In the genomic region with DNA sequence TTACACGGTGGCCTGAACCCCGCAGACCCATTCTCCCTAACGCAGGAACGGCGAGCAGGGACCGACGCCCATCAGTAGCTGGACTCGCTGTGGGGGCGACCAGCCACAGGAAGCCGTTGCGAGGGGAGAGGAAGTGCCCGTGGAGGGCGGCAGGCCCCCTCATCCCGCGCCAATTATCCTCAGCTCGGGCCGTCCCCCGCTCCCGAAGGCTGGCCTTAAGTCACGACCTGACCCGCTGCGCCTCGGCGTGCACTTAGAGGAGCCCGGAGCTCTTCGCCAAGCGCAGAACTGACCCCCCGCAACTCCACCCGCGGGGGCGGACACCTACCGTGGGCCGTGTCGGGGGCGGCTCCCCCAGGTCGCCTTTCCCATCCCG, we compare ENCODE assay signal across 8 cellular contexts. TPM values are rescaled to one million over a fixed set of nuclear protein-coding genes. Genes with fewer than 3 reads are reported as not detected.
DNase-seq lines count a peak whose midpoint lies in the region; ATAC-seq, FAIRE-seq and TF ChIP-seq lines count a peak whose summit lies in the region.

No MANE protein-coding gene starts in this region.

- peak overlapping the region; percentile 93 for H3K4me3 Mint-ChIP-seq in activated T-cell treated with anti-CD3 and anti-CD28 coated beads, Interleukin-2, amount 50 U/mL, for 24 hours

- peaks cover 38% of the 10 kb centered on the region for H3K79me2 ChIP-seq in GM12878 (ENCODE audit: control insufficient read depth, insufficient read depth, low read length)

- no peaks in the 10 kb centered on the region for H3K27me3 Mint-ChIP-seq in activated T-cell treated with anti-CD3 and anti-CD28 coated beads, Interleukin-2, amount 50 U/mL, for 24 hours

- H2AFZ ChIP-seq in GM12878 (ENCODE audit: control insufficient read depth, low read depth, low read length) = peak overlapping the region; percentile 8

- TF ChIP-seq RAD21 in GM12878 (IDR thresholded peaks at IDR 0.05; ENCODE audit: insufficient read depth, low read depth, low read length) = no peak
- no peak for TF ChIP-seq RAD21 in liver (IDR thresholded peaks at IDR 0.05)

- FAIRE-seq in GM12878 (lab: Jason Lieb, UNC) = no peak
- FAIRE-seq in GM19239 (lab: Jason Lieb, UNC) = no peak

- in situ Hi-C loops in GM12878 (cut with MboI) = no loop called here
- in situ Hi-C loops in transverse colon (cut with MboI; ENCODE audit: low pct_ligation_motif_present in 1 of 4, low pct_unique_long_range_greater_than_20kb in 1 of 4, low sequenced_read_pairs in 3 of 4) = no loop called here

- RAD21 ChIA-PET in GM12878 (lab: Charles Lee; ENCODE audit: unreplicated experiment) = interaction anchor here (0.7 to 1.9 kb wide), 6 partner anchors 17 to 244 kb away, joined by 3 to 6 read pairs (median 4); a partner anchor contains a TSS

- POLR2A ChIA-PET in GM12878 (lab: Charles Lee) = interaction anchor here (0.5 to 4.0 kb wide), 8 partner anchors 16 to 132 kb away, joined by 3 to 32 read pairs (median 3); a partner anchor contains a TSS

- no peak for TF ChIP-seq EP300 in GM12878 (IDR thresholded peaks at IDR 0.05; ENCODE audit: borderline replicate concordance in 1 of 2, control insufficient read depth in 1 of 2, low read depth in 2 of 2, low read length in 2 of 2)
- no peak for TF ChIP-seq EP300 in transverse colon (IDR thresholded peaks at IDR 0.05; ENCODE audit: low read depth)

- H3K27ac ChIP-seq in GM12878 (ENCODE audit: control insufficient read depth, insufficient read depth) (peak overlapping the region; percentile 36; the same call in 1 of the 2 replicates), liver (ENCODE audit: low read depth in 1 of 2, low read length in 2 of 2) (peak overlapping the region; percentile 41 to 67), transverse colon (peak overlapping the region; percentile 79 to 94 (median 92))

- CTCF ChIA-PET in GM12878 (lab: Yijun Ruan, JAX) = interaction anchor here (0.8 to 1.5 kb wide), 6 partner anchors 8 to 151 kb away, joined by 3 to 5 read pairs (median 4); no protein-coding TSS in a partner anchor

- WGBS in GM12878 (ENCODE audit: insufficient coverage, insufficient replicate concordance, low lambda C conversion rate, missing lambda C conversion rate) = under 1% methylated on average over 31 of the region's 37 CpGs
- WGBS in liver = under 1% methylated on average over 37 of the region's 37 CpGs
- WGBS in transverse colon (ENCODE audit: low coverage in 1 of 2), 2 donors = 0% methylated on average over 36 of the region's 37 CpGs; no CpG with 5 or more reads in 1 of the 2 donors

- H3K4me3 ChIP-seq in GM12878 = peak overlapping the region; percentile 75
- peak overlapping the region; percentile 70 to 86 (median 71) for H3K4me3 ChIP-seq in liver (ENCODE audit: low read depth in 1 of 3, low read length in 3 of 3)
- peak overlapping the region; percentile 55 to 99 (median 98) for H3K4me3 ChIP-seq in transverse colon

- no peaks in the 10 kb centered on the region for H3K9me3 Mint-ChIP-seq in activated T-cell treated with anti-CD3 and anti-CD28 coated beads, Interleukin-2, amount 50 U/mL, for 24 hours

- peak overlapping the region; percentile 96 for H3K27ac Mint-ChIP-seq in activated T-cell treated with anti-CD3 and anti-CD28 coated beads, Interleukin-2, amount 50 U/mL, for 24 hours

- TF ChIP-seq POLR2A in GM12878 (IDR thresholded peaks at IDR 0.05; ENCODE audit: low read depth, low read length) = no peak
- TF ChIP-seq POLR2A in transverse colon (IDR thresholded peaks at IDR 0.05) = no peak

- DNase-seq in activated T-cell treated with anti-CD3 and anti-CD28 coated beads, Interleukin-2, amount 50 U/mL, for 24 hours = no peak
- DNase-seq in activated T-cell treated with anti-CD3 and anti-CD28 coated beads for 4 hours = no peak
- no peak for DNase-seq in GM12878 (ENCODE audit: low read depth, low spot score)
- no peak for DNase-seq in transverse colon
- no peak for DNase-seq in GM19239 (ENCODE audit: insufficient read length, low spot score)
- DNase-seq in H4 (ENCODE audit: low spot score) = no peak

- H3K9ac ChIP-seq in GM12878 (ENCODE audit: control insufficient read depth, insufficient read depth, low read length) = peak overlapping the region; percentile 74
- no peak overlapping the region for H3K9ac ChIP-seq in liver (ENCODE audit: low read depth in 1 of 2, low read length in 2 of 2)

- ATAC-seq in HG03460 (IDR thresholded peaks at IDR 0.05; ENCODE audit: unreplicated experiment) (peak; percentile 11), GM12878 (peak; percentile 38)

- H3K4me1 Mint-ChIP-seq in activated T-cell treated with anti-CD3 and anti-CD28 coated beads, Interleukin-2, amount 50 U/mL, for 24 hours (ENCODE audit: low read depth) = peaks cover 46% of the 10 kb centered on the region

- BruUV-seq in GM12878 (replicated peaks; lab: Mats Ljungman, UMichigan) = no TSS peak

- TF ChIP-seq CTCF in GM12878 (IDR thresholded peaks at IDR 0.05 in 2 of 3, conservative IDR thresholded peaks at IDR 0.05 in 1 of 3; ENCODE audit: control insufficient read depth in 2 of 3, extremely low read depth in 1 of 3, insufficient read depth in 1 of 3, low read depth in 3 of 3, low read length in 3 of 3) (no peak), liver (IDR thresholded peaks at IDR 0.05; ENCODE audit: low read depth, low read length, missing input control) (no peak), transverse colon (IDR thresholded peaks at IDR 0.05) (no peak)

- peaks cover 72% of the 10 kb centered on the region for H3K36me3 Mint-ChIP-seq in activated T-cell treated with anti-CD3 and anti-CD28 coated beads, Interleukin-2, amount 50 U/mL, for 24 hours (ENCODE audit: low read depth)

- SMC1A ChIA-PET in GM12878 (lab: Charles Lee; ENCODE audit: uncharacterized antibody, unreplicated experiment) = interaction anchor here (1.1 kb wide), 1 partner anchor 30 kb away, joined by 3 read pairs; no protein-coding TSS in a partner anchor

- peak overlapping the region; percentile 72 for H3K4me2 ChIP-seq in GM12878 (ENCODE audit: control insufficient read depth, insufficient read depth)

- H3K4me1 ChIP-seq in GM12878 (ENCODE audit: control insufficient read depth, insufficient read depth, low read length) (peaks cover 11% of the 10 kb centered on the region), liver (ENCODE audit: control insufficient read depth in 4 of 4, insufficient read depth in 4 of 4, low read length in 3 of 4) (peaks cover 16 to 54% (median 43%) of the 10 kb centered on the region in 4 donors), transverse colon (peaks cover 19 to 28% (median 21%) of the 10 kb centered on the region in 4 donors)

- H3K27me3 ChIP-seq in GM12878 (replicated peaks in 1 of 2; ENCODE audit: control insufficient read depth in 2 of 2, insufficient read depth in 2 of 2, low read length in 1 of 2) = no peaks in the 10 kb centered on the region
- H3K27me3 ChIP-seq in liver (ENCODE audit: control insufficient read depth in 4 of 4, insufficient read depth in 4 of 4, low read length in 3 of 4) = no peaks in the 10 kb centered on the region
- no peaks in the 10 kb centered on the region for H3K27me3 ChIP-seq in transverse colon

- peaks cover 8% of the 10 kb centered on the region; the same call in 1 of the 2 replicates for H4K20me1 ChIP-seq in GM12878 (ENCODE audit: control insufficient read depth, insufficient read depth)

- intact Hi-C loops in GM12878 (cut with micrococcal nuclease; ENCODE audit: unreplicated experiment) (loop anchor here (2.0 kb wide), 1 partner anchor 20 kb away; a partner anchor contains a TSS), transverse colon (cut with DNase I; ENCODE audit: low total_unique reads) (no loop called here)

- H3K9me3 ChIP-seq in GM12878 (replicated peaks; ENCODE audit: control insufficient read depth, insufficient read depth, low read length) (no peaks in the 10 kb centered on the region), liver (ENCODE audit: control insufficient read depth in 4 of 4, low read length in 3 of 4) (no peaks in the 10 kb centered on the region), transverse colon (no peaks in the 10 kb centered on the region)

- peaks cover 0 to 10% of the 10 kb centered on the region in 2 experiments; a peak in 3 of 4 replicates for H3K36me3 ChIP-seq in GM12878 (ENCODE audit: control insufficient read depth in 2 of 2, insufficient read depth in 2 of 2, low read length in 1 of 2)
- H3K36me3 ChIP-seq in liver (ENCODE audit: control insufficient read depth in 4 of 4, insufficient read depth in 3 of 4, low read depth in 1 of 4, low read length in 3 of 4) = peaks cover 0 to 18% (median 9%) of the 10 kb centered on the region in 4 donors
- peaks cover 0 to 4% (median under 1%) of the 10 kb centered on the region in 4 donors for H3K36me3 ChIP-seq in transverse colon

RNA-seq across cellular contexts. Expression of a gene that starts 0.4 kb away (rescaled TPM):
- 16.5 and 20.3 TPM in 2 replicates for total RNA-seq in GM12878 (2013; cell fraction: nucleolus; rRNA removed)
- 41.9 and 42.1 TPM in 2 replicates for total RNA-seq in GM12878 (2014; rRNA removed)
- total RNA-seq in GM12878 (2014; rRNA removed; fragmentation: Illumina TruSeq; extraction: Trizol) = 21.0 and 22.1 TPM in 2 replicates
- 18.6 and 25.6 TPM in 2 replicates for total RNA-seq in GM12878 (2021)
- 29.5 TPM for polyA plus RNA-seq in GM12878 (2011; ENCODE audit: low read depth)
- 26.8 and 34.3 TPM in 2 replicates for polyA plus RNA-seq in GM12878 (2011; rRNA removed)
- 45.5 and 56.7 TPM in 2 replicates for polyA plus RNA-seq in GM12878 (2011; cell fraction: cytosol; rRNA removed)
- polyA plus RNA-seq in GM12878 (2011; cell fraction: nucleus; rRNA removed) = 15.8 and 23.1 TPM in 2 replicates
- polyA plus RNA-seq in GM12878 (2012) = 24.6 and 26.5 TPM in 2 replicates
- 15.9 and 27.4 TPM in 2 replicates for polyA plus RNA-seq in GM12878 (2014; fragmentation: Illumina TruSeq; extraction: Trizol)
- polyA plus RNA-seq in GM12878 (2014; fragmentation: Nextera tagmentation; extraction: Ambion mirVana) = 10 to 100 TPM in 1 of 2 experiments, 1 to 10 TPM in 1; 4.7 to 20.8 TPM
- polyA plus RNA-seq in GM12878 (2014; rRNA removed) = 43.6 and 44.5 TPM in 2 replicates
- polyA plus RNA-seq in GM12878 (2016; fragmentation: Nextera tagmentation; extraction: Ambion mirVana) = 10 to 100 TPM; 46.5 to 47.6 TPM
- 12.5 and 18.9 TPM in 2 replicates for polyA minus RNA-seq in GM12878 (2011; rRNA and poly(A)+ RNA removed)
- 5.9 and 7.2 TPM in 2 replicates for polyA minus RNA-seq in GM12878 (2011; cell fraction: cytosol; rRNA and poly(A)+ RNA removed)
- polyA minus RNA-seq in GM12878 (2011; cell fraction: nucleus; rRNA and poly(A)+ RNA removed) = 6.4 and 10.4 TPM in 2 replicates
- 10 to 100 TPM in 1 of 2 donors, 1 to 10 TPM in 1; 9.8 to 12.9 TPM for total RNA-seq in liver
- 10 to 100 TPM in 1 of 2 donors, 1 to 10 TPM in 1; 7.9 to 24.3 TPM for polyA plus RNA-seq in liver
- total RNA-seq in transverse colon = 10 to 100 TPM; 16.3 to 52.0 (median 33.1) TPM
- total RNA-seq in H4 (2014; rRNA removed; shearing (Covaris generic)) = 31.1 and 47.5 TPM in 2 replicates

RNA-seq across cellular contexts. Expression of a gene that starts 0.6 kb away (rescaled TPM):
- 118 and 143 TPM in 2 replicates for total RNA-seq in GM12878 (2013; cell fraction: nucleolus; rRNA removed)
- total RNA-seq in GM12878 (2014; rRNA removed) (41.4 and 59.5 TPM in 2 replicates), GM12878 (2014; rRNA removed; fragmentation: Illumina TruSeq; extraction: Trizol) (23.2 and 29.3 TPM in 2 replicates), GM12878 (2021) (58.0 and 85.6 TPM in 2 replicates), liver (10 to 100 TPM; 27.6 to 31.6 TPM), transverse colon (100 to 1,000 TPM in 3 of 4 donors, 10 to 100 TPM in 1; 96.1 to 205 (median 150) TPM)
- 26.6 TPM for polyA plus RNA-seq in GM12878 (2011; ENCODE audit: low read depth)
- polyA plus RNA-seq in GM12878 (2011; rRNA removed) (23.5 and 40.1 TPM in 2 replicates), GM12878 (2014; fragmentation: Illumina TruSeq; extraction: Trizol) (29.2 and 51.0 TPM in 2 replicates), GM12878 (2014; fragmentation: Nextera tagmentation; extraction: Ambion mirVana) (1 to 10 TPM; 2.2 to 3.7 TPM), GM12878 (2014; rRNA removed) (75.4 and 94.8 TPM in 2 replicates), GM12878 (2016; fragmentation: Nextera tagmentation; extraction: Ambion mirVana) (10 to 100 TPM; 59.9 to 69.3 TPM), liver (10 to 100 TPM; 21.8 to 28.7 TPM)
- 34.2 and 50.9 TPM in 2 replicates for polyA plus RNA-seq in GM12878 (2011; cell fraction: cytosol; rRNA removed)
- 518 and 543 TPM in 2 replicates for polyA plus RNA-seq in GM12878 (2011; cell fraction: nucleus; rRNA removed)
- polyA plus RNA-seq in GM12878 (2012) = 54.1 and 64.4 TPM in 2 replicates
- polyA minus RNA-seq in GM12878 (2011; rRNA and poly(A)+ RNA removed) = 42.9 and 44.6 TPM in 2 replicates
- 22.3 and 29.3 TPM in 2 replicates for polyA minus RNA-seq in GM12878 (2011; cell fraction: cytosol; rRNA and poly(A)+ RNA removed)
- 49.6 and 81.2 TPM in 2 replicates for polyA minus RNA-seq in GM12878 (2011; cell fraction: nucleus; rRNA and poly(A)+ RNA removed)
- total RNA-seq in H4 (2014; rRNA removed; shearing (Covaris generic)) = 26.6 and 38.3 TPM in 2 replicates

RNA-seq across cellular contexts. Expression of a gene that starts 16.7 kb away (rescaled TPM):
- 8.0 and 8.8 TPM in 2 replicates for total RNA-seq in GM12878 (2013; cell fraction: nucleolus; rRNA removed)
- 21.9 and 23.3 TPM in 2 replicates for total RNA-seq in GM12878 (2014; rRNA removed)
- total RNA-seq in GM12878 (2014; rRNA removed; fragmentation: Illumina TruSeq; extraction: Trizol) = 18.3 and 19.6 TPM in 2 replicates
- total RNA-seq in GM12878 (2021) = 32.0 and 35.1 TPM in 2 replicates
- 5.7 TPM for polyA plus RNA-seq in GM12878 (2011; ENCODE audit: low read depth)
- polyA plus RNA-seq in GM12878 (2011; rRNA removed) = 7.7 and 13.7 TPM in 2 replicates
- polyA plus RNA-seq in GM12878 (2011; cell fraction: cytosol; rRNA removed) = 12.6 and 24.0 TPM in 2 replicates
- polyA plus RNA-seq in GM12878 (2011; cell fraction: nucleus; rRNA removed) = 26.3 and 30.0 TPM in 2 replicates
- polyA plus RNA-seq in GM12878 (2012) = 16.2 and 24.2 TPM in 2 replicates
- 20.9 and 32.6 TPM in 2 replicates for polyA plus RNA-seq in GM12878 (2014; fragmentation: Illumina TruSeq; extraction: Trizol)
- polyA plus RNA-seq in GM12878 (2014; fragmentation: Nextera tagmentation; extraction: Ambion mirVana) = 1 to 10 TPM; 2.2 to 5.1 TPM
- polyA plus RNA-seq in GM12878 (2014; rRNA removed) = 33.8 and 39.3 TPM in 2 replicates
- polyA plus RNA-seq in GM12878 (2016; fragmentation: Nextera tagmentation; extraction: Ambion mirVana) = 10 to 100 TPM; 44.6 to 45.4 TPM
- 3.0 and 4.8 TPM in 2 replicates for polyA minus RNA-seq in GM12878 (2011; rRNA and poly(A)+ RNA removed)
- 5.2 and 6.8 TPM in 2 replicates for polyA minus RNA-seq in GM12878 (2011; cell fraction: cytosol; rRNA and poly(A)+ RNA removed)
- polyA minus RNA-seq in GM12878 (2011; cell fraction: nucleus; rRNA and poly(A)+ RNA removed) = 3.4 and 11.5 TPM in 2 replicates
- total RNA-seq in liver = 1 to 10 TPM; 4.3 to 4.8 TPM
- 1 to 10 TPM; 5.7 to 6.9 TPM for polyA plus RNA-seq in liver
- total RNA-seq in transverse colon = 10 to 100 TPM in 3 of 4 donors, 1 to 10 TPM in 1; 7.6 to 21.3 (median 13.5) TPM
- 10.7 and 16.7 TPM in 2 replicates for total RNA-seq in H4 (2014; rRNA removed; shearing (Covaris generic))

RNA-seq across cellular contexts. Expression of a gene that starts 16.8 kb away (rescaled TPM):
- 25.4 and 29.4 TPM in 2 replicates for total RNA-seq in GM12878 (2013; cell fraction: nucleolus; rRNA removed)
- total RNA-seq in GM12878 (2014; rRNA removed) = 74.8 and 77.7 TPM in 2 replicates
- 14.4 and 18.4 TPM in 2 replicates for total RNA-seq in GM12878 (2014; rRNA removed; fragmentation: Illumina TruSeq; extraction: Trizol)
- total RNA-seq in GM12878 (2021) = 61.2 and 70.8 TPM in 2 replicates
- polyA plus RNA-seq in GM12878 (2011; ENCODE audit: low read depth) = 14.1 TPM
- 6.2 and 13.5 TPM in 2 replicates for polyA plus RNA-seq in GM12878 (2011; rRNA removed)
- 24.6 and 47.1 TPM in 2 replicates for polyA plus RNA-seq in GM12878 (2011; cell fraction: cytosol; rRNA removed)
- polyA plus RNA-seq in GM12878 (2011; cell fraction: nucleus; rRNA removed) = 37.2 and 39.7 TPM in 2 replicates
- polyA plus RNA-seq in GM12878 (2012) = 28.0 and 28.4 TPM in 2 replicates
- polyA plus RNA-seq in GM12878 (2014; fragmentation: Illumina TruSeq; extraction: Trizol) = 3.4 and 10.2 TPM in 2 replicates
- 1 to 10 TPM; 4.6 to 9.3 TPM for polyA plus RNA-seq in GM12878 (2014; fragmentation: Nextera tagmentation; extraction: Ambion mirVana)
- 83.2 and 84.8 TPM in 2 replicates for polyA plus RNA-seq in GM12878 (2014; rRNA removed)
- 10 to 100 TPM; 74.3 to 89.5 TPM for polyA plus RNA-seq in GM12878 (2016; fragmentation: Nextera tagmentation; extraction: Ambion mirVana)
- 8.5 and 18.8 TPM in 2 replicates for polyA minus RNA-seq in GM12878 (2011; rRNA and poly(A)+ RNA removed)
- 6.4 and 11.4 TPM in 2 replicates for polyA minus RNA-seq in GM12878 (2011; cell fraction: cytosol; rRNA and poly(A)+ RNA removed)
- polyA minus RNA-seq in GM12878 (2011; cell fraction: nucleus; rRNA and poly(A)+ RNA removed) = 13.7 and 25.6 TPM in 2 replicates
- total RNA-seq in liver = 10 to 100 TPM; 11.2 to 15.2 TPM
- 10 to 100 TPM; 22.8 to 26.4 TPM for polyA plus RNA-seq in liver
- total RNA-seq in transverse colon = 10 to 100 TPM; 21.4 to 63.6 (median 41.2) TPM
- total RNA-seq in H4 (2014; rRNA removed; shearing (Covaris generic)) = 36.3 and 47.4 TPM in 2 replicates

RNA-seq across cellular contexts. Expression of a gene that starts 20.0 kb away (rescaled TPM):
- total RNA-seq in GM12878 (2013; cell fraction: nucleolus; rRNA removed) = 8.8 and 10.1 TPM in 2 replicates
- total RNA-seq in GM12878 (2014; rRNA removed) = 115 and 157 TPM in 2 replicates
- 37.5 and 42.7 TPM in 2 replicates for total RNA-seq in GM12878 (2014; rRNA removed; fragmentation: Illumina TruSeq; extraction: Trizol)
- 163 and 169 TPM in 2 replicates for total RNA-seq in GM12878 (2021)
- 20.7 TPM for polyA plus RNA-seq in GM12878 (2011; ENCODE audit: low read depth)
- 50.4 and 77.8 TPM in 2 replicates for polyA plus RNA-seq in GM12878 (2011; rRNA removed)
- polyA plus RNA-seq in GM12878 (2011; cell fraction: cytosol; rRNA removed) = 118 and 173 TPM in 2 replicates
- 63.4 and 87.9 TPM in 2 replicates for polyA plus RNA-seq in GM12878 (2011; cell fraction: nucleus; rRNA removed)
- polyA plus RNA-seq in GM12878 (2012) = 61.5 and 76.2 TPM in 2 replicates
- 28.4 and 67.3 TPM in 2 replicates for polyA plus RNA-seq in GM12878 (2014; fragmentation: Illumina TruSeq; extraction: Trizol)
- 1 to 10 TPM; 1.3 to 4.5 TPM for polyA plus RNA-seq in GM12878 (2014; fragmentation: Nextera tagmentation; extraction: Ambion mirVana)
- polyA plus RNA-seq in GM12878 (2014; rRNA removed) = 269 and 299 TPM in 2 replicates
- polyA plus RNA-seq in GM12878 (2016; fragmentation: Nextera tagmentation; extraction: Ambion mirVana) = 100 to 1,000 TPM; 235 to 247 TPM
- 25.1 and 41.4 TPM in 2 replicates for polyA minus RNA-seq in GM12878 (2011; rRNA and poly(A)+ RNA removed)
- 26.9 and 29.7 TPM in 2 replicates for polyA minus RNA-seq in GM12878 (2011; cell fraction: cytosol; rRNA and poly(A)+ RNA removed)
- polyA minus RNA-seq in GM12878 (2011; cell fraction: nucleus; rRNA and poly(A)+ RNA removed) = 6.0 and 18.1 TPM in 2 replicates
- total RNA-seq in liver = 10 to 100 TPM in 1 of 2 donors, 1 to 10 TPM in 1; 9.1 to 15.1 TPM
- 100 to 1,000 TPM; 103 to 121 TPM for polyA plus RNA-seq in liver
- total RNA-seq in transverse colon = 100 to 1,000 TPM in 3 of 4 donors, 10 to 100 TPM in 1; 75.4 to 206 (median 114) TPM
- total RNA-seq in H4 (2014; rRNA removed; shearing (Covaris generic)) = 16.9 and 21.9 TPM in 2 replicates

Comparison
In these comparisons a context has a peak if more than half of its experiments do, and no peak if none do; other contexts are left out.
1. H3K27ac ChIP-seq: peak in every context shown above with its lines; median percentile 92 in transverse colon; 54 in liver; 36 in GM12878.